ENCODE assay signal across 15 cellular contexts in genomic region chr9:98331536-98332259, GRCh38.
"Had no signal": no experiment of that assay in that cellular context is flagged by ENCODE, and none has a peak within 500 bp of the region (broad histone marks: within the 10 kb centered on the region; RNA-seq: fewer than 3 reads in every experiment).

No MANE protein-coding gene starts in this region.

- H3K27ac ChIP-seq: foreskin keratinocyte, skin epidermis, thoracic aorta had no signal

- H3K27me3 ChIP-seq: foreskin keratinocyte had no signal

- H3K4me3 ChIP-seq: skin epidermis, thoracic aorta had no signal

- ATAC-seq: activated naive CD4-positive, alpha-beta T cell treated with anti-CD3 and anti-CD28 coated beads, Interleukin-2, amount 50 U/mL, for 72 hours; foreskin keratinocyte; left ventricle myocardium superior; stimulated activated naive CD8-positive, alpha-beta T cell treated with anti-CD3 and anti-CD28 coated beads, Interleukin-15, amount 100 ng/mL, for 72 hours had no signal

- DNase-seq: activated CD4-positive, alpha-beta T cell treated with anti-CD3 and anti-CD28 coated beads, Interleukin-2, amount 50 U/mL, for 1 hour; activated effector memory CD4-positive, alpha-beta T cell treated with Interleukin-2 at 50 U/mL for 16 hours; activated T-cell treated with anti-CD3 and anti-CD28 coated beads, Interleukin-2, amount 50 U/mL, for 24 hours; foreskin keratinocyte; left ventricle myocardium superior; stimulated activated CD4-positive, alpha-beta T cell treated with anti-CD3 and anti-CD28 coated beads, Interleukin-4, amount 100 ng/mL, for 4 hours; stimulated activated naive CD8-positive, alpha-beta T cell treated with anti-CD3 and anti-CD28 coated beads, Interleukin-15, amount 100 ng/mL, for 72 hours; T-helper 1 cell had no signal

- H3K27ac Mint-ChIP-seq: activated naive CD4-positive, alpha-beta T cell treated with anti-CD3 and anti-CD28 coated beads, Interleukin-2, amount 50 U/mL, for 72 hours; activated T-cell treated with anti-CD3 and anti-CD28 coated beads, Interleukin-2, amount 50 U/mL, for 24 hours; dendritic cell treated with granulocyte-macrophage colony-stimulating factor and Interleukin-4, amounts not matched to agents 40 ng/mL and 50 ng/mL, for 4 days; stimulated activated naive CD8-positive, alpha-beta T cell treated with anti-CD3 and anti-CD28 coated beads, Interleukin-15, amount 100 ng/mL, for 72 hours had no signal

- H3K9me3 Mint-ChIP-seq: activated naive CD4-positive, alpha-beta T cell treated with anti-CD3 and anti-CD28 coated beads, Interleukin-2, amount 50 U/mL, for 72 hours; activated T-cell treated with anti-CD3 and anti-CD28 coated beads, Interleukin-2, amount 50 U/mL, for 24 hours; central memory CD8-positive, alpha-beta T cell; dendritic cell treated with granulocyte-macrophage colony-stimulating factor and Interleukin-4, amounts not matched to agents 40 ng/mL and 50 ng/mL, for 4 days; neural crest cell; stimulated activated naive CD8-positive, alpha-beta T cell treated with anti-CD3 and anti-CD28 coated beads, Interleukin-15, amount 100 ng/mL, for 72 hours had no signal

- H3K36me3 Mint-ChIP-seq: activated naive CD4-positive, alpha-beta T cell treated with anti-CD3 and anti-CD28 coated beads, Interleukin-2, amount 50 U/mL, for 72 hours; brain had no signal

- H3K4me1 Mint-ChIP-seq: brain; central memory CD8-positive, alpha-beta T cell; neural crest cell; stimulated activated naive CD8-positive, alpha-beta T cell treated with anti-CD3 and anti-CD28 coated beads, Interleukin-15, amount 100 ng/mL, for 72 hours had no signal

- H3K27me3 Mint-ChIP-seq: stimulated activated naive CD8-positive, alpha-beta T cell treated with anti-CD3 and anti-CD28 coated beads, Interleukin-15, amount 100 ng/mL, for 72 hours had no signal

- H3K4me3 Mint-ChIP-seq: activated T-cell treated with anti-CD3 and anti-CD28 coated beads, Interleukin-2, amount 50 U/mL, for 24 hours; brain; central memory CD8-positive, alpha-beta T cell; dendritic cell treated with granulocyte-macrophage colony-stimulating factor and Interleukin-4, amounts not matched to agents 40 ng/mL and 50 ng/mL, for 4 days; neural crest cell; stimulated activated naive CD8-positive, alpha-beta T cell treated with anti-CD3 and anti-CD28 coated beads, Interleukin-15, amount 100 ng/mL, for 72 hours had no signal

- H3K36me3 ChIP-seq: thoracic aorta had no signal
